In the genomic region with DNA sequence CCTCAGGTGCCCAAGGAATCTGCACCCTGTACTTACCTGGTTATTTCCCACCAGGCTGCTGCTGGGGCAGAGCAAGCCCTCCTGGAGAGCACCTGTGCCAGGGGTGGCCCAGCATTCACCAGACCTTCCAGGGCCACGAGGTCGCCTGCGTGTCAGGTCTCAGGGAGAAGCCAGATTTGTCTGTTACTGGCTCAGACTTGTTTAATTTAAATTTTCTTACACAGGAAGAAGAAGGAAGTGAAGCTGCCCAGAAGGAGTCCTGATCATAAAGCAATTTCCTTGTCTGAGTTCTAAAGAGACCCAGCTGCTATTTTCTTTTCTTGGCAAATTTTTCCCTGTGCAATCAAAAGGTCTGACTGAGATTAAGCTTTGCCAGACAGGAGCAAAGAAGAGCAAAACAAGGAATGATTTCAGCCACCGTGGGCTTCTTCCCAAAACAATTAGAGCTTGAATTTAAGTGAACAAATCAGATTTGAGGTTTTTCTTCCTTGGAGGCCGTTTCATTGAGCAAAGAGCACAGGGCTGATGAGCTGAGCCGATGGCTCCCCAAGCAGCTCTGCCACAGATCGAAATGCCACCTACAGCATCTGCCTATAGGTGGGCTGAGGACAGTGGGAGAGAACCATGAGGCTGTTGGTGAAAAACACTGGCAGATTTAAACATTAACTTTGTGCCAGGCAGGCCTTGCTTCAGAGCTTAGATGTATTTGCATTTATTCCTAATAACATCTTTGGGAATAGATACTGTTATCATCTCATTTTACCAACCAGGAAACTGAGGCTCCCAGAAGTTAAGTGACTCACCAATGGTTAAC, we compare ENCODE assay signal across 21 cellular contexts. TPM values are rescaled to one million over a fixed set of nuclear protein-coding genes. Genes with fewer than 3 reads are reported as not detected.
A peak's percentile ranks its signal among the peaks of the same experiment; 100 is the strongest.
DNase-seq lines count a peak whose midpoint lies in the region; ATAC-seq, FAIRE-seq and TF ChIP-seq lines count a peak whose summit lies in the region.
"Had no signal": no experiment of that assay in that cellular context is flagged by ENCODE, and none has a peak within 500 bp of the region (broad histone marks: within the 10 kb centered on the region; RNA-seq: fewer than 3 reads in every experiment).

No MANE protein-coding gene starts in this region.

- no peak for TF ChIP-seq CTCF in OCI-LY7 (conservative IDR thresholded peaks at IDR 0.05; ENCODE audit: low read length)
- TF ChIP-seq CTCF in fibroblast of pulmonary artery (IDR thresholded peaks at IDR 0.05; ENCODE audit: low read length, missing control alignments): no peak
- no peak for TF ChIP-seq CTCF in GM23338 (conservative IDR thresholded peaks at IDR 0.05; ENCODE audit: low read depth in 2 of 2)
- no peak for TF ChIP-seq CTCF in HepG2 (CRISPR knock-in tag; IDR thresholded peaks at IDR 0.05)

- peak overlapping the region; percentile 67; the same call in 1 of the 2 replicates for H2AFZ ChIP-seq in OCI-LY7 (ENCODE audit: low read length)
- H2AFZ ChIP-seq in GM23338: no peak overlapping the region
- no peak overlapping the region for H2AFZ ChIP-seq in HepG2 (ENCODE audit: low read length)

- no peak for TF ChIP-seq POLR2A in HepG2 (IDR thresholded peaks at IDR 0.05; ENCODE audit: insufficient read depth in 1 of 2, low read depth in 2 of 2, low read length in 2 of 2)

- H3K27me3 Mint-ChIP-seq in GM23338 (ENCODE audit: insufficient read depth, low read depth, poor library complexity): peaks cover 3% of the 10 kb centered on the region

- no peak for TF ChIP-seq RAD21 in HepG2 (CRISPR knock-in tag; IDR thresholded peaks at IDR 0.05)

- peaks cover 14% of the 10 kb centered on the region for H3K4me1 Mint-ChIP-seq in GM23338
- H3K4me1 Mint-ChIP-seq: CD8-positive, alpha-beta memory T cell had no signal

- H3K36me3 ChIP-seq in OCI-LY7 (ENCODE audit: insufficient read depth, low read length) (no peaks in the 10 kb centered on the region), GM23338 (ENCODE audit: insufficient read depth) (no peaks in the 10 kb centered on the region), HepG2 (replicated peaks in 1 of 2; ENCODE audit: control insufficient read depth in 1 of 2, insufficient read depth in 2 of 2, low read length in 2 of 2) (no peaks in the 10 kb centered on the region)
- H3K36me3 ChIP-seq: BLaER1 had no signal

- no peak overlapping the region for H3K27ac Mint-ChIP-seq in GM23338
- H3K27ac Mint-ChIP-seq: CD8-positive, alpha-beta memory T cell had no signal

- H3F3A ChIP-seq in GM23338 (replicated peaks; ENCODE audit: low read depth): no peaks in the 10 kb centered on the region

- H3K27ac ChIP-seq in OCI-LY7 (ENCODE audit: low read depth, low read length, poor library complexity, severe bottlenecking) (no peak overlapping the region), GM23338 (ENCODE audit: low read depth) (no peak overlapping the region), HepG2 (ENCODE audit: extremely low read length, insufficient read depth, low read length) (no peak overlapping the region)
- H3K27ac ChIP-seq: BLaER1, SK-N-MC had no signal

- CTCF ChIA-PET in OCI-LY7 (lab: Charles Lee; ENCODE audit: unreplicated experiment): no interaction called here
- CTCF ChIA-PET in HepG2 (lab: Yijun Ruan, JAX; ENCODE audit: low intra/inter-chr PET ratio, low total read pairs): no interaction called here

- TF ChIP-seq EP300 in HepG2 (IDR thresholded peaks at IDR 0.05; ENCODE audit: low read depth in 2 of 2, low read length in 2 of 2) (no peak), HepG2 (CRISPR knock-in tag; IDR thresholded peaks at IDR 0.05; ENCODE audit: borderline replicate concordance) (no peak)

- in situ Hi-C loops in HepG2 (cut with HindIII; ENCODE audit: extremely low pct_ligation_motif_present, low pct_unique_long_range_greater_than_20kb): no loop called here

- H3K9me3 ChIP-seq in OCI-LY7 (ENCODE audit: low read length): no peaks in the 10 kb centered on the region
- no peaks in the 10 kb centered on the region for H3K9me3 ChIP-seq in HepG2 (ENCODE audit: low read length)
- H3K9me3 ChIP-seq: BLaER1 had no signal

- H3K4me3 Mint-ChIP-seq in GM23338: no peak overlapping the region
- H3K4me3 Mint-ChIP-seq: CD8-positive, alpha-beta memory T cell had no signal

- H3K4me3 ChIP-seq in OCI-LY7 (ENCODE audit: low read depth, low read length, poor library complexity, severe bottlenecking): no peak overlapping the region
- no peak overlapping the region for H3K4me3 ChIP-seq in fibroblast of pulmonary artery (replicated peaks; ENCODE audit: low read depth, low read length)
- H3K4me3 ChIP-seq in GM23338: no peak overlapping the region
- no peak overlapping the region for H3K4me3 ChIP-seq in HepG2 (replicated peaks in 1 of 3; ENCODE audit: insufficient read depth in 1 of 3, low read depth in 2 of 3, low read length in 3 of 3)
- H3K4me3 ChIP-seq: BLaER1, K562, SK-N-MC had no signal

- H3K4me1 ChIP-seq in OCI-LY7 (ENCODE audit: insufficient read depth, low read length, poor library complexity, severe bottlenecking) (peaks cover 8% of the 10 kb centered on the region), GM23338 (ENCODE audit: insufficient read depth) (no peaks in the 10 kb centered on the region), HepG2 (ENCODE audit: insufficient read depth, low read length) (peaks cover 10% of the 10 kb centered on the region)
- H3K4me1 ChIP-seq: BLaER1 had no signal

- whole genome bisulfite sequencing in HepG2 (ENCODE audit: low lambda C conversion rate): 5% methylated on average over 4 of the region's 7 CpGs

- peak; percentile 33 for ATAC-seq in sciatic nerve
- no peak for ATAC-seq in GM23338
- no peak for ATAC-seq in HG03097 (IDR thresholded peaks at IDR 0.05; ENCODE audit: low FRiP score, unreplicated experiment)
- no peak for ATAC-seq in HepG2
- ATAC-seq: K562, Right ventricle myocardium inferior had no signal

- H3K36me3 Mint-ChIP-seq in GM23338 (ENCODE audit: low read depth): no peaks in the 10 kb centered on the region
- H3K36me3 Mint-ChIP-seq: CD8-positive, alpha-beta memory T cell had no signal

- no peaks in the 10 kb centered on the region for H3K27me3 ChIP-seq in GM23338 (ENCODE audit: insufficient read depth)
- peaks cover 1 to 25% of the 10 kb centered on the region in 2 experiments; a peak in 3 of 5 replicates for H3K27me3 ChIP-seq in HepG2 (ENCODE audit: control insufficient read depth in 1 of 2, insufficient read depth in 2 of 2, low read length in 2 of 2)
- H3K27me3 ChIP-seq: BLaER1 had no signal

- DNase-seq in MV-4-11 (lab: John Stamatoyannopoulos, UW) (peak; percentile 40), OCI-LY7 (ENCODE audit: low spot score) (peak; percentile 5), fibroblast of pulmonary artery (ENCODE audit: low read depth) (peak; percentile 59), sciatic nerve (ENCODE audit: low spot score) (no peak), GM23338 (ENCODE audit: low spot score) (no peak), HepG2 (ENCODE audit: low spot score) (no peak)
- DNase-seq: CD8-positive, alpha-beta memory T cell; DMS79; NCI-H1417 treated with DMSO at 0.1 percent for 48 hours; NCI-H187 treated with DMSO at 0.1 percent for 48 hours; NCI-H2227 treated with DMSO at 0.1 percent for 48 hours; NCI-H524; NCI-H82 had no signal

- no peaks in the 10 kb centered on the region for H3K9me3 Mint-ChIP-seq in GM23338

- no peaks in the 10 kb centered on the region for H4K20me1 ChIP-seq in OCI-LY7 (ENCODE audit: insufficient read depth, low read length)
- no peaks in the 10 kb centered on the region for H4K20me1 ChIP-seq in GM23338 (replicated peaks; ENCODE audit: insufficient read depth)
- H4K20me1 ChIP-seq in HepG2 (ENCODE audit: insufficient read depth, low read length): no peaks in the 10 kb centered on the region
- H4K20me1 ChIP-seq: BLaER1 had no signal

- POLR2A ChIA-PET in OCI-LY7 (lab: Charles Lee) (interaction anchor here (1.1 kb wide), 1 partner anchor 30 kb away, joined by 3 read pairs; no protein-coding TSS in a partner anchor), HepG2 (lab: Yijun Ruan, JAX) (no interaction called here)

- no peaks in the 10 kb centered on the region for H3K9me2 ChIP-seq in OCI-LY7 (ENCODE audit: insufficient read depth, low read length)
- H3K9me2 ChIP-seq in GM23338 (ENCODE audit: insufficient read depth): 0 out of 2 replicates have a peak, but pooled peaks cover 4% of the 10 kb centered on the region

- no peak overlapping the region for H3K9ac ChIP-seq in HepG2 (ENCODE audit: insufficient read depth, low read depth, low read length)
- H3K9ac ChIP-seq: BLaER1 had no signal

- H3K4me2 ChIP-seq in OCI-LY7 (ENCODE audit: low read length) (no peak overlapping the region), GM23338 (no peak overlapping the region), HepG2 (ENCODE audit: low read depth, low read length) (no peak overlapping the region)
- H3K4me2 ChIP-seq: BLaER1 had no signal

- FAIRE-seq in HepG2 (lab: Jason Lieb, UNC): no peak
- FAIRE-seq: D721Med, H1, K562, RCC 7860 had no signal

- BruUV-seq in OCI-LY7 (replicated peaks; lab: Mats Ljungman, UMichigan) (no TSS peak), HepG2 (replicated peaks; lab: Mats Ljungman, UMichigan) (no TSS peak)

- intact Hi-C loops in OCI-LY7 (cut with micrococcal nuclease; ENCODE audit: unreplicated experiment): no loop called here
- intact Hi-C loops in sciatic nerve (cut with DNase I): no loop called here
- intact Hi-C loops in HepG2 (cut with micrococcal nuclease; ENCODE audit: unreplicated experiment): no loop called here

- no peaks in the 10 kb centered on the region for H3K79me2 ChIP-seq in OCI-LY7 (ENCODE audit: insufficient read depth, low read depth, low read length)
- H3K79me2 ChIP-seq in GM23338 (replicated peaks; ENCODE audit: insufficient read depth): no peaks in the 10 kb centered on the region
- H3K79me2 ChIP-seq in HepG2 (ENCODE audit: insufficient read depth, low read length): no peaks in the 10 kb centered on the region

RNA-seq across cellular contexts. Expression of a gene that starts 40.2 kb away (rescaled TPM):
- total RNA-seq in OCI-LY7 (2014; rRNA removed; shearing (Covaris generic)): 89.6 and 110 TPM in 2 replicates
- total RNA-seq in OCI-LY7 (2022) (120 and 176 TPM in 2 replicates), sciatic nerve (52.4 TPM), HepG2 (2016; rRNA removed; fragmentation: Illumina TruSeq; extraction: Trizol) (62.9 and 131 TPM in 2 replicates)
- 98.0 and 112 TPM in 2 replicates for total RNA-seq in GM23338 (2014; rRNA removed; shearing (Covaris generic))
- polyA plus RNA-seq in GM23338 (2016; fragmentation: Nextera tagmentation; extraction: Ambion mirVana) (142 and 147 TPM in 2 replicates), HepG2 (2011; rRNA removed) (11.2 and 13.0 TPM in 2 replicates)
- 9.3 and 10.6 TPM in 2 replicates for total RNA-seq in HepG2 (2016; cell fraction: cytosol; rRNA removed; fragmentation: Illumina TruSeq; extraction: Trizol; ENCODE audit: low read depth)
- 61.8 and 129 TPM in 2 replicates for total RNA-seq in HepG2 (2016; cell fraction: insoluble cytoplasmic fraction; rRNA removed; fragmentation: Illumina TruSeq; extraction: Trizol)
- 29.7 and 34.1 TPM in 2 replicates for total RNA-seq in HepG2 (2016; cell fraction: membrane; rRNA removed; fragmentation: Illumina TruSeq; extraction: Trizol)
- total RNA-seq in HepG2 (2016; cell fraction: nucleus; rRNA removed; fragmentation: Illumina TruSeq; extraction: Trizol): 73.1 and 87.7 TPM in 2 replicates
- 4.2 and 7.2 TPM in 2 replicates for polyA plus RNA-seq in HepG2 (2011; cell fraction: cytosol; rRNA removed)
- polyA plus RNA-seq in HepG2 (2011; cell fraction: nucleus; rRNA removed): 11.8 and 15.2 TPM in 2 replicates
- polyA plus RNA-seq in HepG2 (2012): 26.4 and 61.0 TPM in 2 replicates
- polyA plus RNA-seq in HepG2 (2016; cell fraction: cytosol; fragmentation: Illumina TruSeq; extraction: Trizol; ENCODE audit: low read depth): 7.7 and 9.3 TPM in 2 replicates
- 135 and 137 TPM in 2 replicates for polyA plus RNA-seq in HepG2 (2016; cell fraction: insoluble cytoplasmic fraction; fragmentation: Illumina TruSeq; extraction: Trizol; ENCODE audit: low read depth)
- 20.4 and 27.2 TPM in 2 replicates for polyA plus RNA-seq in HepG2 (2016; cell fraction: membrane; fragmentation: Illumina TruSeq; extraction: Trizol; ENCODE audit: low read depth)
- 102 and 104 TPM in 2 replicates for polyA plus RNA-seq in HepG2 (2016; cell fraction: nucleus; fragmentation: Illumina TruSeq; extraction: Trizol; ENCODE audit: insufficient read depth, low read depth)
- 4.1 and 12.8 TPM in 2 replicates for polyA minus RNA-seq in HepG2 (2011; rRNA and poly(A)+ RNA removed; ENCODE audit: low replicate concordance)
- polyA minus RNA-seq in HepG2 (2011; cell fraction: cytosol; rRNA and poly(A)+ RNA removed): 16.3 and 18.9 TPM in 2 replicates
- 46.5 and 58.1 TPM in 2 replicates for polyA minus RNA-seq in HepG2 (2011; cell fraction: nucleus; rRNA and poly(A)+ RNA removed)

Comparison
In these comparisons a context has a peak if more than half of its experiments do, and no peak if none do; other contexts are left out.
1. DNase-seq: peak in MV-4-11 (single experiment), OCI-LY7 (single experiment) and fibroblast of pulmonary artery (single experiment); none in sciatic nerve (single experiment), GM23338 (single experiment) and HepG2 (single experiment).